In genomic region chr14:90922141-90922540, GRCh38 we compare ENCODE assay signal across 40 cellular contexts.
"Had no signal": no experiment of that assay in that cellular context is flagged by ENCODE, and none has a peak within 500 bp of the region (broad histone marks: within the 10 kb centered on the region; RNA-seq: fewer than 3 reads in every experiment).

No MANE protein-coding gene starts in this region.

- H3K9me3 ChIP-seq: adrenal gland, ascending aorta, body of pancreas, breast epithelium had no signal

- H3K36me3 ChIP-seq: adrenal gland, ascending aorta, brain microvascular endothelial cell, breast epithelium, cardiac muscle cell had no signal

- H3K4me1 ChIP-seq: adrenal gland, ascending aorta, body of pancreas, breast epithelium had no signal

- H3K9me3 Mint-ChIP-seq: activated naive CD4-positive, alpha-beta T cell treated with anti-CD3 and anti-CD28 coated beads for 36 hours; activated naive CD4-positive, alpha-beta T cell treated with anti-CD3 and anti-CD28 coated beads, Interleukin-2, amount 10 ng/mL, durations not matched to agents 7 days and 5 days; activated naive CD4-positive, alpha-beta T cell treated with anti-CD3 and anti-CD28 coated beads, Interleukin-2, amount 50 U/mL, for 24 hours; activated naive CD4-positive, alpha-beta T cell treated with anti-CD3 and anti-CD28 coated beads, Interleukin-2, amount 50 U/mL, for 72 hours; activated naive CD8-positive, alpha-beta T cell treated with anti-CD3 and anti-CD28 coated beads for 36 hours; activated naive CD8-positive, alpha-beta T cell treated with anti-CD3 and anti-CD28 coated beads, Interleukin-2, amount 50 U/mL, for 24 hours; activated T-cell treated with anti-CD3 and anti-CD28 coated beads, Interleukin-2, amount 50 U/mL, for 24 hours; activated T-cell treated with anti-CD3 and anti-CD28 coated beads, Interleukin-2, amount 50 U/mL, for 4 hours; activated T-cell treated with anti-CD3 and anti-CD28 coated beads, Interleukin-2, amount 50 U/mL, for 72 hours; activated T-helper 1 cell treated with anti-CD3 and anti-CD28 coated beads, Interleukin-12 subunit alpha, Interleukin-12 subunit beta, Interleukin-2, Interleukin-4 antibody, amounts not matched to agents 30 ng/mL and 10 ng/mL and 1 ng/mL, durations not matched to agents 14 hours and 24 hours and 36 hours; activated T-helper 17 cell treated with anti-CD3 and anti-CD28 coated beads, Interleukin-2, amount 50 U/mL, for 72 hours; activated T-helper 2 cell treated with anti-CD3 and anti-CD28 coated beads, Interferon-gamma antibody, Interleukin-2, Interleukin-4, amounts not matched to agents 10 μg/mL and 5 μg/mL and 100 μg/mL, durations not matched to agents 14 hours and 24 hours and 36 hours; brain; central memory CD8-positive, alpha-beta T cell had no signal

- H3K27me3 ChIP-seq: adrenal gland, ascending aorta, body of pancreas, brain microvascular endothelial cell, breast epithelium, cardiac muscle cell had no signal

- H3K27ac ChIP-seq: adrenal gland, ascending aorta, body of pancreas, brain microvascular endothelial cell, breast epithelium, cardiac muscle cell had no signal

- H3K27me3 Mint-ChIP-seq: activated naive CD4-positive, alpha-beta T cell treated with anti-CD3 and anti-CD28 coated beads, Interleukin-2, amount 10 ng/mL, durations not matched to agents 7 days and 5 days; activated naive CD4-positive, alpha-beta T cell treated with anti-CD3 and anti-CD28 coated beads, Interleukin-2, amount 50 U/mL, for 24 hours; activated naive CD8-positive, alpha-beta T cell; activated naive CD8-positive, alpha-beta T cell treated with anti-CD3 and anti-CD28 coated beads for 36 hours; activated naive CD8-positive, alpha-beta T cell treated with anti-CD3 and anti-CD28 coated beads, Interleukin-2, amount 10 ng/mL, durations not matched to agents 7 days and 5 days; activated naive CD8-positive, alpha-beta T cell treated with anti-CD3 and anti-CD28 coated beads, Interleukin-2, amount 50 U/mL, for 24 hours; activated T-cell treated with anti-CD3 and anti-CD28 coated beads, Interleukin-2, amount 50 U/mL, for 24 hours; activated T-helper 17 cell treated with anti-CD3 and anti-CD28 coated beads, Interleukin-2, amount 50 U/mL, for 72 hours; brain; central memory CD8-positive, alpha-beta T cell had no signal

- H3K4me3 ChIP-seq: adrenal gland, ascending aorta, body of pancreas, breast epithelium, cardiac muscle cell had no signal

- H3K27ac Mint-ChIP-seq: activated naive CD4-positive, alpha-beta T cell treated with anti-CD3 and anti-CD28 coated beads for 36 hours; activated naive CD4-positive, alpha-beta T cell treated with anti-CD3 and anti-CD28 coated beads, Interleukin-2, amount 10 ng/mL, durations not matched to agents 7 days and 5 days; activated naive CD4-positive, alpha-beta T cell treated with anti-CD3 and anti-CD28 coated beads, Interleukin-2, amount 50 U/mL, for 72 hours; activated naive CD8-positive, alpha-beta T cell; activated naive CD8-positive, alpha-beta T cell treated with anti-CD3 and anti-CD28 coated beads for 36 hours; activated naive CD8-positive, alpha-beta T cell treated with anti-CD3 and anti-CD28 coated beads, Interleukin-2, amount 10 ng/mL, durations not matched to agents 7 days and 5 days; activated naive CD8-positive, alpha-beta T cell treated with anti-CD3 and anti-CD28 coated beads, Interleukin-2, amount 50 U/mL, for 24 hours; activated T-cell treated with anti-CD3 and anti-CD28 coated beads, Interleukin-2, amount 50 U/mL, for 24 hours; activated T-cell treated with anti-CD3 and anti-CD28 coated beads, Interleukin-2, amount 50 U/mL, for 72 hours; activated T-helper 1 cell treated with anti-CD3 and anti-CD28 coated beads, Interleukin-12 subunit alpha, Interleukin-12 subunit beta, Interleukin-2, Interleukin-4 antibody, amounts not matched to agents 30 ng/mL and 10 ng/mL and 1 ng/mL, durations not matched to agents 14 hours and 24 hours and 36 hours; activated T-helper 17 cell treated with anti-CD3 and anti-CD28 coated beads, Interleukin-2, amount 50 U/mL, for 72 hours; activated T-helper 2 cell treated with anti-CD3 and anti-CD28 coated beads, Interferon-gamma antibody, Interleukin-2, Interleukin-4, amounts not matched to agents 10 μg/mL and 5 μg/mL and 100 μg/mL, durations not matched to agents 14 hours and 24 hours and 36 hours; brain had no signal

- H3K4me1 Mint-ChIP-seq: activated naive CD4-positive, alpha-beta T cell treated with anti-CD3 and anti-CD28 coated beads, Interleukin-2, amount 10 ng/mL, durations not matched to agents 7 days and 5 days; activated naive CD4-positive, alpha-beta T cell treated with anti-CD3 and anti-CD28 coated beads, Interleukin-2, amount 50 U/mL, for 24 hours; activated naive CD8-positive, alpha-beta T cell treated with anti-CD3 and anti-CD28 coated beads for 36 hours; activated naive CD8-positive, alpha-beta T cell treated with anti-CD3 and anti-CD28 coated beads, Interleukin-2, amount 50 U/mL, for 24 hours; activated T-helper 17 cell treated with anti-CD3 and anti-CD28 coated beads, Interleukin-2, amount 50 U/mL, for 72 hours; brain; central memory CD8-positive, alpha-beta T cell had no signal

- ATAC-seq: activated naive CD4-positive, alpha-beta T cell treated with anti-CD3 and anti-CD28 coated beads, Interleukin-2, amount 50 U/mL, for 72 hours; activated naive CD8-positive, alpha-beta T cell treated with anti-CD3 and anti-CD28 coated beads, Interleukin-2, amount 50 U/mL, for 24 hours; activated T-cell treated with anti-CD3 and anti-CD28 coated beads, Interleukin-2, amount 50 U/mL, for 4 hours; activated T-cell treated with anti-CD3 and anti-CD28 coated beads, Interleukin-2, amount 50 U/mL, for 72 hours; activated T-helper 17 cell treated with anti-CD3 and anti-CD28 coated beads, Interleukin-2, amount 50 U/mL, for 72 hours; body of pancreas had no signal

- FAIRE-seq: bronchial epithelial cell had no signal

- DNase-seq: activated effector memory CD4-positive, alpha-beta T cell treated with anti-CD3 and anti-CD28 coated beads, Interleukin-2, amount 50 U/mL, for 16 hours; activated effector memory CD4-positive, alpha-beta T cell treated with Interleukin-2 at 50 U/mL for 16 hours; activated gamma-delta T cell; activated gamma-delta T cell treated with Interleukin-2 at 50 U/mL for 16 hours; activated naive CD4-positive, alpha-beta T cell; activated naive CD4-positive, alpha-beta T cell treated with anti-CD3 and anti-CD28 coated beads for 36 hours; activated naive CD4-positive, alpha-beta T cell treated with anti-CD3 and anti-CD28 coated beads, Interleukin-2, amount 10 ng/mL, durations not matched to agents 7 days and 5 days; activated naive CD4-positive, alpha-beta T cell treated with anti-CD3 and anti-CD28 coated beads, Interleukin-2, amount 50 U/mL, for 16 hours; activated naive CD4-positive, alpha-beta T cell treated with Interleukin-2 at 50 U/mL for 16 hours; activated naive CD8-positive, alpha-beta T cell treated with anti-CD3 and anti-CD28 coated beads for 36 hours; activated naive CD8-positive, alpha-beta T cell treated with anti-CD3 and anti-CD28 coated beads, Interleukin-2, amount 10 ng/mL, durations not matched to agents 7 days and 5 days; activated naive CD8-positive, alpha-beta T cell treated with anti-CD3 and anti-CD28 coated beads, Interleukin-2, amount 50 U/mL, for 24 hours; activated T-cell treated with anti-CD3 and anti-CD28 coated beads for 4 hours; activated T-cell treated with anti-CD3 and anti-CD28 coated beads, Interleukin-2, amount 50 U/mL, for 1 hour; activated T-cell treated with anti-CD3 and anti-CD28 coated beads, Interleukin-2, amount 50 U/mL, for 24 hours; activated T-cell treated with anti-CD3 and anti-CD28 coated beads, Interleukin-2, amount 50 U/mL, for 4 hours; activated T-cell treated with anti-CD3 and anti-CD28 coated beads, Interleukin-2, amount 50 U/mL, for 48 hours; activated T-cell treated with anti-CD3 and anti-CD28 coated beads, Interleukin-2, amount 50 U/mL, for 72 hours; adrenal gland; amniotic stem cell; amygdala; anterior cingulate cortex; aorta; body of pancreas; brain microvascular endothelial cell; caudate nucleus; central memory CD4-positive, alpha-beta T cell; cerebellar nuclear complex had no signal

- H3K4me3 Mint-ChIP-seq: activated naive CD4-positive, alpha-beta T cell treated with anti-CD3 and anti-CD28 coated beads for 36 hours; activated naive CD4-positive, alpha-beta T cell treated with anti-CD3 and anti-CD28 coated beads, Interleukin-2, amount 10 ng/mL, durations not matched to agents 7 days and 5 days; activated naive CD4-positive, alpha-beta T cell treated with anti-CD3 and anti-CD28 coated beads, Interleukin-2, amount 50 U/mL, for 24 hours; activated naive CD8-positive, alpha-beta T cell; activated naive CD8-positive, alpha-beta T cell treated with anti-CD3 and anti-CD28 coated beads for 36 hours; activated naive CD8-positive, alpha-beta T cell treated with anti-CD3 and anti-CD28 coated beads, Interleukin-2, amount 10 ng/mL, durations not matched to agents 7 days and 5 days; activated naive CD8-positive, alpha-beta T cell treated with anti-CD3 and anti-CD28 coated beads, Interleukin-2, amount 50 U/mL, for 24 hours; activated T-cell treated with anti-CD3 and anti-CD28 coated beads, Interleukin-2, amount 50 U/mL, for 24 hours; activated T-cell treated with anti-CD3 and anti-CD28 coated beads, Interleukin-2, amount 50 U/mL, for 4 hours; activated T-cell treated with anti-CD3 and anti-CD28 coated beads, Interleukin-2, amount 50 U/mL, for 72 hours; activated T-helper 1 cell treated with anti-CD3 and anti-CD28 coated beads, Interleukin-12 subunit alpha, Interleukin-12 subunit beta, Interleukin-2, Interleukin-4 antibody, amounts not matched to agents 30 ng/mL and 10 ng/mL and 1 ng/mL, durations not matched to agents 14 hours and 24 hours and 36 hours; activated T-helper 17 cell treated with anti-CD3 and anti-CD28 coated beads, Interleukin-2, amount 50 U/mL, for 72 hours; brain; central memory CD8-positive, alpha-beta T cell had no signal
